ENCODE assay signal across 8 cellular contexts in the genomic region with DNA sequence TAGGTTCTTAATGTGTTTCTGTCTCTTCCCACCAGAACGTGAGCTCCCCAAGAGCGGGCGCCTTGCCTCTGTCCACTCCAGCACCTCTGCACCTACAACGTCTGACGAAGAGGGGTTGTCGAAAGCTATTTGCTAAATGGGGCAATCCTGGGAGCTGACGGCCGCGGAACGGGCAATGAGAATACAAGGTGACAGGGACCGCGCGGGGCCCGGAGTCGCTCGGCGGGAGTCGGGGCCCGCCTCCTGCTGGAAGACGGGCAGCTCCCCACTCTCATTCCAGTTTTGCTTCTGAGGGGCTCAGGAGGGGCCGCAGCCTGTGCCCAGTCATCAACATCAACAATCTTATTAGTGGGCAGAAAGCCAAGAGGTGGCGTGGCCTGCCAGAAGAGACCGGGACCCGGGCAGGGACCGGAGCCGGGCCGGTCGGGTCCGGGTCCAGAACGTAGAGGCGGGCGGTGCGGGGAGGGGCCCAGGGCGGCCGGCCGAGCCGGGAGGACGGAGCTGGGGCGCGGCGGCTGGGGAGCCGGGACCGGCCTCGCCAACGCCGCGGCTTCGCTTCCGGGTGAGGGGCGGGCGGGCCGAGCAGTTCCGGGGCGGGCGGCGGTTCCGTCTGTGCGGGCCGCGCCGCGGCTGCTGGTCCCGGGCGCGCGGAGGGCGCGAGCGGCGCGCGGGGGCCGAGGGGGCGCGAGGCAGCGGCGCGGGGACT. TPM values are rescaled to one million over a fixed set of nuclear protein-coding genes. Genes with fewer than 3 reads are reported as not detected.
DNase-seq lines count a peak whose midpoint lies in the region; ATAC-seq, FAIRE-seq and TF ChIP-seq lines count a peak whose summit lies in the region.

A gene (plus strand): TSS at position 603 of the 706 bp plus-strand sequence. CDS start 191 bp downstream, outside the sequence.

- H3K4me1 Mint-ChIP-seq in activated naive CD8-positive, alpha-beta T cell treated with anti-CD3 and anti-CD28 coated beads, Interleukin-2, amount 10 ng/mL, durations not matched to agents 7 days and 5 days = peaks cover 21% of the 10 kb centered on the region

- H3K36me3 ChIP-seq in trophoblast cell (ENCODE audit: control insufficient read depth in 1 of 2, insufficient read depth in 2 of 2, low read length in 2 of 2) (no peaks in the 10 kb centered on the region), tibial artery (no peaks in the 10 kb centered on the region)

- DNase-seq in 8988T (peak; percentile 71), GM18507 (ENCODE audit: extremely low spot score, insufficient read length, low read depth) (peak; percentile 76), HT1080 (ENCODE audit: low read depth) (peak; percentile 45), SKM-1 (lab: John Stamatoyannopoulos, UW; ENCODE audit: unreplicated experiment) (peak; percentile 40), cardiac septum (ENCODE audit: low spot score) (peak; percentile 87), trophoblast cell (peak in 1 of 2 donors; percentile 58), tibial artery (peak; percentile 65 to 82)
- DNase-seq in activated naive CD8-positive, alpha-beta T cell treated with anti-CD3 and anti-CD28 coated beads, Interleukin-2, amount 10 ng/mL, durations not matched to agents 7 days and 5 days = peak; percentile 80

- H3K18ac ChIP-seq in trophoblast cell (ENCODE audit: low read length) = peak within 1 kb of the TSS; percentile 93

- H2AFZ ChIP-seq in trophoblast cell (ENCODE audit: insufficient read depth, low read length, poor library complexity) = peak within 1 kb of the TSS; percentile 99

- H2BK120ac ChIP-seq in trophoblast cell (ENCODE audit: insufficient read depth, low read length, poor library complexity) = peak within 1 kb of the TSS; percentile 28

- H3K27ac ChIP-seq in trophoblast cell (ENCODE audit: low read depth, low read length) = no peak within 1 kb of the TSS
- peak within 1 kb of the TSS; percentile 76 to 96 for H3K27ac ChIP-seq in tibial artery

- WGBS in trophoblast cell (ENCODE audit: extremely low coverage, insufficient coverage, insufficient read length) = no CpG with 5 or more reads among the region's 78 CpGs

- H2BK12ac ChIP-seq in trophoblast cell (ENCODE audit: low read length) = no peak within 1 kb of the TSS

- peaks cover 2% of the 10 kb centered on the region for H3K36me3 Mint-ChIP-seq in activated naive CD8-positive, alpha-beta T cell treated with anti-CD3 and anti-CD28 coated beads, Interleukin-2, amount 10 ng/mL, durations not matched to agents 7 days and 5 days

- H4K91ac ChIP-seq in trophoblast cell (ENCODE audit: low read depth, low read length) = peak within 1 kb of the TSS; percentile 83

- H3K79me1 ChIP-seq in trophoblast cell (ENCODE audit: low read length) = peaks cover 4% of the 10 kb centered on the region

- peak within 1 kb of the TSS; percentile 100 for H4K8ac ChIP-seq in trophoblast cell (ENCODE audit: low read depth, low read length)

- peaks cover 9 to 12% of the 10 kb centered on the region in 2 experiments for H3K4me1 ChIP-seq in trophoblast cell (ENCODE audit: control insufficient read depth in 1 of 2, insufficient read depth in 2 of 2, low read length in 2 of 2)
- peaks cover 0 to 31% (median 15%) of the 10 kb centered on the region in 4 donors for H3K4me1 ChIP-seq in tibial artery

- H3K9me3 Mint-ChIP-seq in activated naive CD8-positive, alpha-beta T cell treated with anti-CD3 and anti-CD28 coated beads, Interleukin-2, amount 10 ng/mL, durations not matched to agents 7 days and 5 days = no peaks in the 10 kb centered on the region

- H3K27me3 ChIP-seq in trophoblast cell (ENCODE audit: insufficient read depth, low read length) (peaks cover 3% of the 10 kb centered on the region), tibial artery (no peaks in the 10 kb centered on the region)

- H2BK5ac ChIP-seq in trophoblast cell (ENCODE audit: low read depth, low read length, poor library complexity) = peak within 1 kb of the TSS; percentile 65

- no peak within 1 kb of the TSS for H2AK5ac ChIP-seq in trophoblast cell (ENCODE audit: low read length)

- no peak for FAIRE-seq in GM18507 (lab: Jason Lieb, UNC)

- no peaks in the 10 kb centered on the region for H3K27me3 Mint-ChIP-seq in activated naive CD8-positive, alpha-beta T cell treated with anti-CD3 and anti-CD28 coated beads, Interleukin-2, amount 10 ng/mL, durations not matched to agents 7 days and 5 days

- peak; percentile 92 for ATAC-seq in activated naive CD8-positive, alpha-beta T cell treated with anti-CD3 and anti-CD28 coated beads, Interleukin-2, amount 10 ng/mL, durations not matched to agents 7 days and 5 days (ENCODE audit: low read depth)

- peaks cover 13% of the 10 kb centered on the region for H3K79me2 ChIP-seq in trophoblast cell (ENCODE audit: control insufficient read depth, insufficient read depth, low read length, poor library complexity)

- no peak for TF ChIP-seq CTCF in tibial artery (IDR thresholded peaks at IDR 0.05)

- H3K4me3 Mint-ChIP-seq in activated naive CD8-positive, alpha-beta T cell treated with anti-CD3 and anti-CD28 coated beads, Interleukin-2, amount 10 ng/mL, durations not matched to agents 7 days and 5 days = peak within 1 kb of the TSS; percentile 88

- POLR2A ChIA-PET in activated naive CD8-positive, alpha-beta T cell treated with anti-CD3 and anti-CD28 coated beads, Interleukin-2, amount 10 ng/mL, durations not matched to agents 7 days and 5 days (lab: Charles Lee) = interaction anchor here (0.7 to 1.6 kb wide), 6 partner anchors 9 to 184 kb away, joined by 3 to 7 read pairs (median 5); a partner anchor contains a TSS

- H3K27ac Mint-ChIP-seq in activated naive CD8-positive, alpha-beta T cell treated with anti-CD3 and anti-CD28 coated beads, Interleukin-2, amount 10 ng/mL, durations not matched to agents 7 days and 5 days = peak within 1 kb of the TSS; percentile 88

- peak within 1 kb of the TSS; percentile 99 for H4K12ac ChIP-seq in trophoblast cell (ENCODE audit: low read depth, low read length)

- H3K4me3 ChIP-seq in trophoblast cell (ENCODE audit: low read depth, low read length) (peak within 1 kb of the TSS; percentile 98), tibial artery (peak within 1 kb of the TSS; percentile 94 to 99)

- H3K23ac ChIP-seq in trophoblast cell (ENCODE audit: low read length) = no peak within 1 kb of the TSS

- peak within 1 kb of the TSS; percentile 55 for H3K4ac ChIP-seq in trophoblast cell (ENCODE audit: low read depth, low read length)

- peak within 1 kb of the TSS; percentile 98 for H3K4me2 ChIP-seq in trophoblast cell (ENCODE audit: low read length)

- H3K9me3 ChIP-seq in trophoblast cell (ENCODE audit: insufficient read depth, low read depth, low read length) = peaks cover 1% of the 10 kb centered on the region
- H3K9me3 ChIP-seq in tibial artery = no peaks in the 10 kb centered on the region

- peak within 1 kb of the TSS; percentile 94 for H3K14ac ChIP-seq in trophoblast cell (ENCODE audit: low read length)

- intact Hi-C loops in cardiac septum (cut with DNase I) = loop anchor here (2.0 kb wide), 1 partner anchor 181 kb away; no protein-coding TSS in a partner anchor
- intact Hi-C loops in tibial artery (cut with DNase I; ENCODE audit: low total_unique reads) = loop anchor here (5.0 kb wide), 2 partner anchors 180 to 295 kb away; no protein-coding TSS in a partner anchor

- peak within 1 kb of the TSS; percentile 60 for H3K9ac ChIP-seq in trophoblast cell (ENCODE audit: low read length)

RNA-seq across cellular contexts. Expression of the gene that starts here (rescaled TPM):
- 23.4 and 30.8 TPM in 2 replicates for total RNA-seq in HT1080 (2014; rRNA removed; shearing (Covaris generic))
- polyA plus RNA-seq in HT1080 (2015; cell fraction: cytosol; rRNA removed) = 33.3 and 37.5 TPM in 2 replicates
- polyA plus RNA-seq in HT1080 (2015; cell fraction: nucleus; rRNA removed) = 56.8 and 70.5 TPM in 2 replicates
- 10 to 100 TPM; 11.6 to 14.7 TPM for total RNA-seq in activated naive CD8-positive, alpha-beta T cell treated with anti-CD3 and anti-CD28 coated beads, Interleukin-2, amount 10 ng/mL, durations not matched to agents 7 days and 5 days
- 11.9 TPM for total RNA-seq in cardiac septum
- polyA plus RNA-seq in trophoblast cell (2013) = 7.0 and 7.4 TPM in 2 replicates
